Comparison of ENCODE assay signal across 13 cellular contexts in genomic region chr2:8661736-8662135, GRCh38. TPM values are rescaled to one million over a fixed set of nuclear protein-coding genes. Genes with fewer than 3 reads are reported as not detected.
DNase-seq lines count a peak whose midpoint lies in the region; ATAC-seq, FAIRE-seq and TF ChIP-seq lines count a peak whose summit lies in the region.
"Had no signal": no experiment of that assay in that cellular context is flagged by ENCODE, and none has a peak within 500 bp of the region (broad histone marks: within the 10 kb centered on the region; RNA-seq: fewer than 3 reads in every experiment).

No MANE protein-coding gene starts in this region.

- no peak overlapping the region for H2AFZ ChIP-seq in HepG2 (ENCODE audit: low read length)

- intact Hi-C loops in HepG2 (cut with micrococcal nuclease; ENCODE audit: unreplicated experiment) (no loop called here), testis (cut with DNase I; ENCODE audit: low total_unique reads) (no loop called here)

- H3K4me3 Mint-ChIP-seq in HFFc6 = peak overlapping the region; percentile 82
- H3K4me3 Mint-ChIP-seq in naive thymus-derived CD8-positive, alpha-beta T cell = no peak overlapping the region
- H3K4me3 Mint-ChIP-seq: stimulated activated naive B cell treated with anti-CD40 and anti-IgM and Interleukin-4, amounts not matched to agents 10 μg/mL and 1 μg/mL and 100 μg/mL, for 72 hours; T-helper 1 cell treated with Interleukin-12 subunit alpha and Interleukin-12 subunit beta and Interleukin-4 antibody, amounts not matched to agents 30 μg/mL and 1 μg/mL, for 36 hours had no signal

- H3K9me3 Mint-ChIP-seq in HFFc6 = no peaks in the 10 kb centered on the region
- no peaks in the 10 kb centered on the region for H3K9me3 Mint-ChIP-seq in naive thymus-derived CD8-positive, alpha-beta T cell
- H3K9me3 Mint-ChIP-seq: stimulated activated naive B cell treated with anti-CD40 and anti-IgM and Interleukin-4, amounts not matched to agents 10 μg/mL and 1 μg/mL and 100 μg/mL, for 72 hours; T-helper 1 cell treated with Interleukin-12 subunit alpha and Interleukin-12 subunit beta and Interleukin-4 antibody, amounts not matched to agents 30 μg/mL and 1 μg/mL, for 36 hours had no signal

- H3K4me1 ChIP-seq in HepG2 (ENCODE audit: insufficient read depth, low read length) = peaks cover 62% of the 10 kb centered on the region
- H3K4me1 ChIP-seq in testis = peaks cover 5% of the 10 kb centered on the region

- TF ChIP-seq EP300 in HepG2 (IDR thresholded peaks at IDR 0.05; ENCODE audit: low read depth in 2 of 2, low read length in 2 of 2) (no peak), HepG2 (CRISPR knock-in tag; IDR thresholded peaks at IDR 0.05; ENCODE audit: borderline replicate concordance) (no peak)

- CTCF ChIA-PET in HepG2 (lab: Yijun Ruan, JAX; ENCODE audit: low intra/inter-chr PET ratio, low total read pairs) = interaction anchor here (1.5 kb wide), 1 partner anchor 34 kb away, joined by 3 read pairs; no protein-coding TSS in a partner anchor

- DNase-seq in HFFc6 (no peak), choroid plexus epithelial cell (ENCODE audit: low read depth) (peak; percentile 2), HepG2 (ENCODE audit: low spot score) (no peak), testis (peak; percentile 48), middle frontal gyrus (ENCODE audit: extremely low spot score, low spot score) (no peak)
- DNase-seq in naive thymus-derived CD8-positive, alpha-beta T cell = no peak
- DNase-seq: activated CD4-positive, alpha-beta T cell treated with anti-CD3 and anti-CD28 coated beads for 48 hours; NCI-H1092; NCI-H446 treated with DMSO at 0.1 percent for 48 hours; stimulated activated CD4-positive, alpha-beta T cell treated with anti-CD3 and anti-CD28 coated beads, Interleukin-4, amount 100 ng/mL, for 24 hours; stimulated activated naive B cell treated with anti-CD40 and anti-IgM and Interleukin-4, amounts not matched to agents 10 μg/mL and 1 μg/mL and 100 μg/mL, for 72 hours had no signal

- no peaks in the 10 kb centered on the region for H4K20me1 ChIP-seq in HepG2 (ENCODE audit: insufficient read depth, low read length)

- H3K27ac ChIP-seq in HepG2 (ENCODE audit: extremely low read length, insufficient read depth, low read length) (no peak overlapping the region), testis (peak overlapping the region in 1 of 2 donors; percentile 35)

- H3K4me3 ChIP-seq in choroid plexus epithelial cell (ENCODE audit: low read depth, low read length) (no peak overlapping the region), HepG2 (replicated peaks in 1 of 3; ENCODE audit: insufficient read depth in 1 of 3, low read depth in 2 of 3, low read length in 3 of 3) (no peak overlapping the region), testis (no peak overlapping the region)

- no peak for FAIRE-seq in HepG2 (lab: Jason Lieb, UNC)

- WGBS in HepG2 (ENCODE audit: low lambda C conversion rate) = 66% methylated on average over 7 of the region's 7 CpGs
- WGBS in testis, 2 donors = 26 to 63% methylated on average over 7 of the region's 7 CpGs

- H3K4me2 ChIP-seq in HepG2 (ENCODE audit: low read depth, low read length) = peak overlapping the region; percentile 40; the same call in 1 of the 2 replicates

- peaks cover 34% of the 10 kb centered on the region for H3K4me1 Mint-ChIP-seq in HFFc6 (ENCODE audit: low read depth)
- H3K4me1 Mint-ChIP-seq in naive thymus-derived CD8-positive, alpha-beta T cell = peaks cover 20 to 46% (median 41%) of the 10 kb centered on the region in 4 donors

- TF ChIP-seq RAD21 in HepG2 (CRISPR knock-in tag; IDR thresholded peaks at IDR 0.05) = no peak

- ATAC-seq in HepG2 (no peak), HG02763 (IDR thresholded peaks at IDR 0.05; ENCODE audit: unreplicated experiment) (no peak)
- ATAC-seq in naive thymus-derived CD8-positive, alpha-beta T cell = no peak
- ATAC-seq: stimulated activated naive B cell treated with anti-CD40 and anti-IgM and Interleukin-4, amounts not matched to agents 10 μg/mL and 1 μg/mL and 100 μg/mL, for 72 hours had no signal

- POLR2A ChIA-PET in HepG2 (lab: Yijun Ruan, JAX) = interaction anchor here (0.9 to 4.0 kb wide), 3 partner anchors 18 to 88 kb away, joined by 3 to 49 read pairs (median 5); partner anchors contain the start of gene ID2
- POLR2A ChIA-PET in naive thymus-derived CD8-positive, alpha-beta T cell (lab: Charles Lee) = no interaction called here

- H3K9me3 ChIP-seq in HepG2 (ENCODE audit: low read length) (no peaks in the 10 kb centered on the region), testis (no peaks in the 10 kb centered on the region)

- H3K36me3 Mint-ChIP-seq in HFFc6 (ENCODE audit: low read depth) = 0 out of 2 replicates have a peak, but pooled peaks cover 4% of the 10 kb centered on the region
- H3K36me3 Mint-ChIP-seq in naive thymus-derived CD8-positive, alpha-beta T cell = no peaks in the 10 kb centered on the region
- H3K36me3 Mint-ChIP-seq: stimulated activated naive B cell treated with anti-CD40 and anti-IgM and Interleukin-4, amounts not matched to agents 10 μg/mL and 1 μg/mL and 100 μg/mL, for 72 hours had no signal

- H3K79me2 ChIP-seq in HepG2 (ENCODE audit: insufficient read depth, low read length) = no peaks in the 10 kb centered on the region

- peak overlapping the region; percentile 98 for H3K27ac Mint-ChIP-seq in HFFc6
- peak overlapping the region in 1 of 10 donors; percentile 69 for H3K27ac Mint-ChIP-seq in naive thymus-derived CD8-positive, alpha-beta T cell
- H3K27ac Mint-ChIP-seq: stimulated activated naive B cell treated with anti-CD40 and anti-IgM and Interleukin-4, amounts not matched to agents 10 μg/mL and 1 μg/mL and 100 μg/mL, for 72 hours; T-helper 1 cell treated with Interleukin-12 subunit alpha and Interleukin-12 subunit beta and Interleukin-4 antibody, amounts not matched to agents 30 μg/mL and 1 μg/mL, for 36 hours had no signal

- TF ChIP-seq POLR2A in HepG2 (IDR thresholded peaks at IDR 0.05; ENCODE audit: insufficient read depth in 1 of 2, low read depth in 2 of 2, low read length in 2 of 2) (no peak), testis (IDR thresholded peaks at IDR 0.05) (no peak)

- H3K27me3 ChIP-seq in HepG2 (ENCODE audit: control insufficient read depth in 1 of 2, insufficient read depth in 2 of 2, low read length in 2 of 2) = no peaks in the 10 kb centered on the region
- H3K27me3 ChIP-seq in testis = no peaks in the 10 kb centered on the region

- BruUV-seq in HepG2 (replicated peaks; lab: Mats Ljungman, UMichigan) = no TSS peak

- in situ Hi-C loops in HepG2 (cut with HindIII; ENCODE audit: extremely low pct_ligation_motif_present, low pct_unique_long_range_greater_than_20kb) = no loop called here

- H3K36me3 ChIP-seq in HepG2 (replicated peaks in 1 of 2; ENCODE audit: control insufficient read depth in 1 of 2, insufficient read depth in 2 of 2, low read length in 2 of 2) (no peaks in the 10 kb centered on the region), testis (ENCODE audit: low read depth, missing control alignments) (no peaks in the 10 kb centered on the region)

- TF ChIP-seq CTCF in HFFc6 (IDR thresholded peaks at IDR 0.05) (no peak), choroid plexus epithelial cell (conservative IDR thresholded peaks at IDR 0.05; ENCODE audit: low read depth, low read length) (no peak), HepG2 (CRISPR knock-in tag; IDR thresholded peaks at IDR 0.05) (no peak), testis (IDR thresholded peaks at IDR 0.05) (no peak)

- peaks cover 4% of the 10 kb centered on the region for H3K27me3 Mint-ChIP-seq in HFFc6 (ENCODE audit: insufficient read depth)
- peaks cover 14 to 52% (median 24%) of the 10 kb centered on the region in 5 donors for H3K27me3 Mint-ChIP-seq in naive thymus-derived CD8-positive, alpha-beta T cell

- H3K9ac ChIP-seq in HepG2 (ENCODE audit: insufficient read depth, low read depth, low read length) = no peak overlapping the region

TF ChIP-seq in HepG2, 621 proteins besides CTCF, POLR2A, EP300 and RAD21 (continues in another document):
- TF ChIP-seq ZNF263 (CRISPR knock-in tag; IDR thresholded peaks at IDR 0.05) (peak; percentile 46; the same call in 1 of the 2 replicates), PLRG1 (conservative IDR thresholded peaks at IDR 0.05) (no peak)

RNA-seq across cellular contexts. Expression of gene ID2, which starts 20.1 kb away (rescaled TPM):
- 10 to 100 TPM; 81.3 to 97.1 (median 88.1) TPM for total RNA-seq in HFFc6 (2021; fragmentation: NEBNext Ultra II Directional; extraction: Animal tissue kit (Norgen Biotek cat#: 25700))
- total RNA-seq in HepG2 (2016; rRNA removed; fragmentation: Illumina TruSeq; extraction: Trizol) = 214 and 258 TPM in 2 replicates
- total RNA-seq in HepG2 (2016; cell fraction: cytosol; rRNA removed; fragmentation: Illumina TruSeq; extraction: Trizol; ENCODE audit: low read depth) = 123 and 125 TPM in 2 replicates
- 231 and 299 TPM in 2 replicates for total RNA-seq in HepG2 (2016; cell fraction: insoluble cytoplasmic fraction; rRNA removed; fragmentation: Illumina TruSeq; extraction: Trizol)
- 120 and 130 TPM in 2 replicates for total RNA-seq in HepG2 (2016; cell fraction: membrane; rRNA removed; fragmentation: Illumina TruSeq; extraction: Trizol)
- total RNA-seq in HepG2 (2016; cell fraction: nucleus; rRNA removed; fragmentation: Illumina TruSeq; extraction: Trizol) = 161 and 168 TPM in 2 replicates
- 610 and 719 TPM in 2 replicates for polyA plus RNA-seq in HepG2 (2011; rRNA removed)
- polyA plus RNA-seq in HepG2 (2011; cell fraction: cytosol; rRNA removed) = 553 and 655 TPM in 2 replicates
- 354 and 556 TPM in 2 replicates for polyA plus RNA-seq in HepG2 (2011; cell fraction: nucleus; rRNA removed)
- polyA plus RNA-seq in HepG2 (2012) = 144 and 150 TPM in 2 replicates
- 39.6 and 40.9 TPM in 2 replicates for polyA plus RNA-seq in HepG2 (2016; cell fraction: cytosol; fragmentation: Illumina TruSeq; extraction: Trizol; ENCODE audit: low read depth)
- polyA plus RNA-seq in HepG2 (2016; cell fraction: insoluble cytoplasmic fraction; fragmentation: Illumina TruSeq; extraction: Trizol; ENCODE audit: low read depth) = 355 and 371 TPM in 2 replicates
- 61.5 and 69.8 TPM in 2 replicates for polyA plus RNA-seq in HepG2 (2016; cell fraction: membrane; fragmentation: Illumina TruSeq; extraction: Trizol; ENCODE audit: low read depth)
- 375 and 408 TPM in 2 replicates for polyA plus RNA-seq in HepG2 (2016; cell fraction: nucleus; fragmentation: Illumina TruSeq; extraction: Trizol; ENCODE audit: insufficient read depth, low read depth)
- polyA minus RNA-seq in HepG2 (2011; rRNA and poly(A)+ RNA removed; ENCODE audit: low replicate concordance) = 143 and 451 TPM in 2 replicates
- polyA minus RNA-seq in HepG2 (2011; cell fraction: cytosol; rRNA and poly(A)+ RNA removed) = 138 and 177 TPM in 2 replicates
- 115 and 276 TPM in 2 replicates for polyA minus RNA-seq in HepG2 (2011; cell fraction: nucleus; rRNA and poly(A)+ RNA removed)
- 10 to 100 TPM; 48.8 to 87.2 TPM for total RNA-seq in testis
- polyA plus RNA-seq in testis (ENCODE audit: insufficient read depth, low read depth, low replicate concordance) = 31.3 TPM
- 10 to 100 TPM; 67.1 to 67.6 TPM for total RNA-seq in naive thymus-derived CD8-positive, alpha-beta T cell
- polyA plus RNA-seq in naive thymus-derived CD8-positive, alpha-beta T cell = 100 to 1,000 TPM; 368 to 630 (median 479) TPM

Comparison
In these comparisons a context has a peak if more than half of its experiments do, and no peak if none do; other contexts are left out.
1. DNase-seq: peak in choroid plexus epithelial cell (single experiment) and testis (single experiment); none in HFFc6 (single experiment), HepG2 (single experiment), naive thymus-derived CD8-positive, alpha-beta T cell (0 of 10) and middle frontal gyrus (single experiment).